Comparison of ENCODE assay signal across 8 cellular contexts in genomic region chr12:109097435-109098141, GRCh38. TPM values are rescaled to one million over a fixed set of nuclear protein-coding genes. Genes with fewer than 3 reads are reported as not detected.
DNase-seq lines count a peak whose midpoint lies in the region; ATAC-seq and TF ChIP-seq lines count a peak whose summit lies in the region.

Gene UNG (plus strand): TSS chr12:109097597. CDS start chr12:109097680, 83 bp downstream.

- H3K4me3 Mint-ChIP-seq in activated T-helper 2 cell treated with anti-CD3 and anti-CD28 coated beads, Interferon-gamma antibody, Interleukin-2, Interleukin-4, amounts not matched to agents 10 μg/mL and 5 μg/mL and 100 μg/mL, durations not matched to agents 14 hours and 24 hours and 36 hours (ENCODE audit: low read depth): peak within 1 kb of the TSS; percentile 89
- H3K4me3 Mint-ChIP-seq in natural killer cell: peak within 1 kb of the TSS; percentile 88

- H3K36me3 Mint-ChIP-seq in activated T-helper 2 cell treated with anti-CD3 and anti-CD28 coated beads, Interferon-gamma antibody, Interleukin-2, Interleukin-4, amounts not matched to agents 10 μg/mL and 5 μg/mL and 100 μg/mL, durations not matched to agents 14 hours and 24 hours and 36 hours (ENCODE audit: low read depth): peaks cover 39% of the 10 kb centered on the region
- H3K36me3 Mint-ChIP-seq in natural killer cell: no peaks in the 10 kb centered on the region

- peak within 1 kb of the TSS; percentile 71 for H3K27ac Mint-ChIP-seq in activated T-helper 2 cell treated with anti-CD3 and anti-CD28 coated beads, Interferon-gamma antibody, Interleukin-2, Interleukin-4, amounts not matched to agents 10 μg/mL and 5 μg/mL and 100 μg/mL, durations not matched to agents 14 hours and 24 hours and 36 hours
- peak within 1 kb of the TSS; percentile 77 to 85 for H3K27ac Mint-ChIP-seq in natural killer cell

- no peaks in the 10 kb centered on the region for H3K27me3 ChIP-seq in H7 (ENCODE audit: control insufficient read depth, insufficient read depth, low read length)

- H3K9me3 Mint-ChIP-seq in activated T-helper 2 cell treated with anti-CD3 and anti-CD28 coated beads, Interferon-gamma antibody, Interleukin-2, Interleukin-4, amounts not matched to agents 10 μg/mL and 5 μg/mL and 100 μg/mL, durations not matched to agents 14 hours and 24 hours and 36 hours: no peaks in the 10 kb centered on the region
- H3K9me3 Mint-ChIP-seq in natural killer cell: no peaks in the 10 kb centered on the region

- peaks cover 35% of the 10 kb centered on the region for H3K4me1 Mint-ChIP-seq in activated T-helper 2 cell treated with anti-CD3 and anti-CD28 coated beads, Interferon-gamma antibody, Interleukin-2, Interleukin-4, amounts not matched to agents 10 μg/mL and 5 μg/mL and 100 μg/mL, durations not matched to agents 14 hours and 24 hours and 36 hours (ENCODE audit: low read depth)
- H3K4me1 Mint-ChIP-seq in natural killer cell: peaks cover 43 to 51% of the 10 kb centered on the region in 2 donors

- H3K4me3 ChIP-seq in H7 (ENCODE audit: insufficient read depth, low read depth, low read length) (peak within 1 kb of the TSS; percentile 79), fibroblast of mammary gland (ENCODE audit: control insufficient read depth, low read depth, low read length) (peak within 1 kb of the TSS; percentile 78)

- ATAC-seq in natural killer cell: peak; percentile 73 to 92 (median 85)

- H3K27me3 Mint-ChIP-seq in activated T-helper 2 cell treated with anti-CD3 and anti-CD28 coated beads, Interferon-gamma antibody, Interleukin-2, Interleukin-4, amounts not matched to agents 10 μg/mL and 5 μg/mL and 100 μg/mL, durations not matched to agents 14 hours and 24 hours and 36 hours (ENCODE audit: low read depth): no peaks in the 10 kb centered on the region
- H3K27me3 Mint-ChIP-seq in natural killer cell (ENCODE audit: low read depth in 2 of 2): no peaks in the 10 kb centered on the region

- TF ChIP-seq CTCF in fibroblast of mammary gland (conservative IDR thresholded peaks at IDR 0.05; ENCODE audit: control insufficient read depth, insufficient read depth, low read depth, low read length) (no peak), natural killer cell (IDR thresholded peaks at IDR 0.05) (no peak)

- H3K36me3 ChIP-seq in H7 (replicated peaks; ENCODE audit: control insufficient read depth, insufficient read depth, low read length): peaks cover 23% of the 10 kb centered on the region

- intact Hi-C loops in activated T-helper 2 cell treated with anti-CD3 and anti-CD28 coated beads, Interferon-gamma antibody, Interleukin-2, Interleukin-4, amounts not matched to agents 10 μg/mL and 5 μg/mL and 100 μg/mL, durations not matched to agents 14 hours and 24 hours and 36 hours (cut with micrococcal nuclease): loop anchor here (1.0 to 10.0 kb wide), 6 partner anchors 44 to 477 kb away; partner anchors contain the start of genes MMAB, MVK, SELPLG and SSH1
- intact Hi-C loops in natural killer cell (cut with micrococcal nuclease): loop anchor here (1.0 to 10.0 kb wide), 2 partner anchors 44 to 273 kb away; no protein-coding TSS in a partner anchor

- peak; percentile 96 for DNase-seq in EL
- DNase-seq in H7: peak; percentile 98
- peak; percentile 93 for DNase-seq in M059J (ENCODE audit: low read depth)
- DNase-seq in activated T-helper 2 cell treated with anti-CD3 and anti-CD28 coated beads, Interferon-gamma antibody, Interleukin-2, Interleukin-4, amounts not matched to agents 10 μg/mL and 5 μg/mL and 100 μg/mL, durations not matched to agents 14 hours and 24 hours and 36 hours (ENCODE audit: low spot score): peak; percentile 94
- peak; percentile 91 for DNase-seq in fibroblast of mammary gland (ENCODE audit: low read depth)
- peak; percentile 97 for DNase-seq in natural killer cell
- peak; percentile 91 to 96 (median 94) for DNase-seq in stimulated activated naive CD4-positive, alpha-beta T cell (lab: John Stamatoyannopoulos, UW)

- TF ChIP-seq POLR2A in Raji (IDR thresholded peaks at IDR 0.05; ENCODE audit: insufficient read depth, low read depth, low read length): peak; percentile 73

RNA-seq across cellular contexts. Expression of gene UNG, which starts in this region (rescaled TPM):
- 116 and 127 TPM in 2 replicates for total RNA-seq in H7 (2014; rRNA removed; shearing (Covaris generic))
- 72.3 and 78.1 TPM in 2 replicates for total RNA-seq in M059J (2014; rRNA removed; shearing (Covaris generic))
- 82.5 and 86.2 TPM in 2 replicates for total RNA-seq in activated T-helper 2 cell treated with anti-CD3 and anti-CD28 coated beads, Interferon-gamma antibody, Interleukin-2, Interleukin-4, amounts not matched to agents 10 μg/mL and 5 μg/mL and 100 μg/mL, durations not matched to agents 14 hours and 24 hours and 36 hours
- 10 to 100 TPM in 1 of 3 donors, 1 to 10 TPM in 2; 8.7 to 10.7 (median 9.6) TPM for total RNA-seq in natural killer cell

Comparison
In these comparisons a context has a peak if more than half of its experiments do, and no peak if none do; other contexts are left out.
1. Peak in every context shown above with its lines: DNase-seq, ATAC-seq and H3K4me3 ChIP-seq.